ENCODE assay signal across 1 cellular context in genomic region chr19:2044709-2045500, GRCh38.
TF ChIP-seq lines count a peak whose summit lies in the region.

No MANE protein-coding gene starts in this region.

TF ChIP-seq in HCT116, 20 proteins besides CTCF, POLR2A, EP300 and RAD21 (continued from another document):
- TF ChIP-seq FOSL1 (IDR thresholded peaks at IDR 0.05; ENCODE audit: low read depth) (no peak), EZH2phosphoT487 (IDR thresholded peaks at IDR 0.05; ENCODE audit: borderline replicate concordance) (no peak), ZNF274 (IDR thresholded peaks at IDR 0.05; ENCODE audit: low read depth, low read length) (no peak), ZBTB33 (IDR thresholded peaks at IDR 0.05; ENCODE audit: extremely low read depth, insufficient replicate concordance, low read length) (no peak)
